ENCODE assay signal across 8 cellular contexts in genomic region chr1:151510957-151511635, GRCh38. TPM values are rescaled to one million over a fixed set of nuclear protein-coding genes. Genes with fewer than 3 reads are reported as not detected.
DNase-seq lines count a peak whose midpoint lies in the region; ATAC-seq, FAIRE-seq and TF ChIP-seq lines count a peak whose summit lies in the region.

Gene CGN (plus strand): TSS chr1:151511387. CDS start chr1:151518520, 7,133 bp downstream.

- intact Hi-C loops in A673 (cut with micrococcal nuclease; ENCODE audit: unreplicated experiment) (no loop called here), HepG2 (cut with micrococcal nuclease; ENCODE audit: unreplicated experiment) (no loop called here)

- H3K27me3 ChIP-seq in A673 (replicated peaks; ENCODE audit: insufficient read depth, low read depth, low read length, poor library complexity) (no peaks in the 10 kb centered on the region), HepG2 (ENCODE audit: control insufficient read depth in 1 of 2, insufficient read depth in 2 of 2, low read length in 2 of 2) (peaks cover 0 to 16% of the 10 kb centered on the region in 2 experiments; a peak in 2 of 5 replicates)

- TF ChIP-seq CTCF in A673 (conservative IDR thresholded peaks at IDR 0.05; ENCODE audit: low read depth, low read length): no peak
- no peak for TF ChIP-seq CTCF in HepG2 (CRISPR knock-in tag; IDR thresholded peaks at IDR 0.05)

- ATAC-seq in GM19025 (IDR thresholded peaks at IDR 0.05; ENCODE audit: low read depth, unreplicated experiment) (peak; percentile 81), HG03457 (IDR thresholded peaks at IDR 0.05; ENCODE audit: unreplicated experiment) (peak; percentile 63), HepG2 (peak; percentile 82)

- H3K4me2 ChIP-seq in HepG2 (ENCODE audit: low read depth, low read length): peak within 1 kb of the TSS; percentile 91

- DNase-seq in A673 (ENCODE audit: low spot score) (peak; percentile 97), NCI-H524 treated with DMSO at 0.1 percent for 48 hours (lab: John Stamatoyannopoulos, UW) (peak; percentile 68), dedifferentiated amniotic fluid mesenchymal stem cell (ENCODE audit: extremely low spot score) (peak; percentile 46), HepG2 (ENCODE audit: low spot score) (peak; percentile 73)
- DNase-seq in activated CD4-positive, alpha-beta T cell treated with anti-CD3 and anti-CD28 coated beads, Interleukin-2, amount 50 U/mL, for 1 hour: peak; percentile 85
- peak; percentile 84 to 87 for DNase-seq in stimulated activated CD4-positive, alpha-beta T cell treated with anti-CD3 and anti-CD28 coated beads, Interleukin-2, amount 100 ng/mL, for 24 hours

- 3% methylated on average over 6 of the region's 68 CpGs for WGBS in HepG2 (ENCODE audit: low lambda C conversion rate)

- peak within 1 kb of the TSS; percentile 54 for H3K4me3 ChIP-seq in A673 (ENCODE audit: low read depth, low read length, poor library complexity, severe bottlenecking)
- H3K4me3 ChIP-seq in HepG2 (replicated peaks in 1 of 3; ENCODE audit: insufficient read depth in 1 of 3, low read depth in 2 of 3, low read length in 3 of 3): peak within 1 kb of the TSS; percentile 66 to 80 (median 71)

- POLR2A ChIA-PET in A673 (lab: Charles Lee; ENCODE audit: low non-redundant PET) (interaction anchor here (0.6 kb wide), 3 partner anchors 36 to 450 kb away, joined by 3 to 4 read pairs (median 3); no protein-coding TSS in a partner anchor), HepG2 (lab: Yijun Ruan, JAX) (interaction anchor here (0.9 to 2.1 kb wide), 6 partner anchors 16 to 398 kb away, joined by 3 to 13 read pairs (median 4); partner anchors contain the start of genes POGZ, THEM4, TUFT1 and VPS72)

- no peaks in the 10 kb centered on the region for H3K36me3 ChIP-seq in A673 (ENCODE audit: insufficient read depth, low read length, poor library complexity, severe bottlenecking)
- no peaks in the 10 kb centered on the region for H3K36me3 ChIP-seq in HepG2 (replicated peaks in 1 of 2; ENCODE audit: control insufficient read depth in 1 of 2, insufficient read depth in 2 of 2, low read length in 2 of 2)

- in situ Hi-C loops in HepG2 (cut with HindIII; ENCODE audit: extremely low pct_ligation_motif_present, low pct_unique_long_range_greater_than_20kb): no loop called here

- H3K79me2 ChIP-seq in HepG2 (ENCODE audit: insufficient read depth, low read length): no peaks in the 10 kb centered on the region

- CTCF ChIA-PET in A673 (lab: Charles Lee): interaction anchor here (0.5 to 0.7 kb wide), 5 partner anchors 21 to 573 kb away, joined by 3 to 8 read pairs (median 4); no protein-coding TSS in a partner anchor
- CTCF ChIA-PET in HepG2 (lab: Yijun Ruan, JAX; ENCODE audit: low intra/inter-chr PET ratio, low total read pairs): no interaction called here

- peak within 1 kb of the TSS; percentile 50; the same call in 1 of the 2 replicates for H3K9ac ChIP-seq in HepG2 (ENCODE audit: insufficient read depth, low read depth, low read length)

- no peak within 1 kb of the TSS for H2AFZ ChIP-seq in HepG2 (ENCODE audit: low read length)

- BruUV-seq in A673 (replicated peaks; lab: Mats Ljungman, UMichigan): no TSS peak
- no TSS peak for BruUV-seq in HepG2 (replicated peaks; lab: Mats Ljungman, UMichigan)

- H3K4me1 ChIP-seq in A673 (ENCODE audit: insufficient read depth, low read length, poor library complexity, severe bottlenecking): peaks cover 14% of the 10 kb centered on the region
- peaks cover 66% of the 10 kb centered on the region for H3K4me1 ChIP-seq in HepG2 (ENCODE audit: insufficient read depth, low read length)

- no peak for TF ChIP-seq RAD21 in HepG2 (CRISPR knock-in tag; IDR thresholded peaks at IDR 0.05)

- no peak for TF ChIP-seq POLR2A in HepG2 (IDR thresholded peaks at IDR 0.05; ENCODE audit: insufficient read depth in 1 of 2, low read depth in 2 of 2, low read length in 2 of 2)

- no peaks in the 10 kb centered on the region for H3K9me3 ChIP-seq in A673 (ENCODE audit: low read depth, low read length, poor library complexity, severe bottlenecking)
- H3K9me3 ChIP-seq in HepG2 (ENCODE audit: low read length): no peaks in the 10 kb centered on the region

- no peak for FAIRE-seq in HepG2 (lab: Jason Lieb, UNC)

- H3K27ac ChIP-seq in A673 (ENCODE audit: low read depth, low read length, poor library complexity, severe bottlenecking) (peak within 1 kb of the TSS; percentile 38), HepG2 (ENCODE audit: extremely low read length, insufficient read depth, low read length) (no peak within 1 kb of the TSS)

- TF ChIP-seq EP300 in HepG2 (IDR thresholded peaks at IDR 0.05; ENCODE audit: low read depth in 2 of 2, low read length in 2 of 2) (no peak), HepG2 (CRISPR knock-in tag; IDR thresholded peaks at IDR 0.05; ENCODE audit: borderline replicate concordance) (no peak)

- no peaks in the 10 kb centered on the region for H4K20me1 ChIP-seq in HepG2 (ENCODE audit: insufficient read depth, low read length)

TF ChIP-seq in HepG2, 621 proteins besides CTCF, POLR2A, EP300 and RAD21 (continues in another document):
- TF ChIP-seq, protein P1, sequence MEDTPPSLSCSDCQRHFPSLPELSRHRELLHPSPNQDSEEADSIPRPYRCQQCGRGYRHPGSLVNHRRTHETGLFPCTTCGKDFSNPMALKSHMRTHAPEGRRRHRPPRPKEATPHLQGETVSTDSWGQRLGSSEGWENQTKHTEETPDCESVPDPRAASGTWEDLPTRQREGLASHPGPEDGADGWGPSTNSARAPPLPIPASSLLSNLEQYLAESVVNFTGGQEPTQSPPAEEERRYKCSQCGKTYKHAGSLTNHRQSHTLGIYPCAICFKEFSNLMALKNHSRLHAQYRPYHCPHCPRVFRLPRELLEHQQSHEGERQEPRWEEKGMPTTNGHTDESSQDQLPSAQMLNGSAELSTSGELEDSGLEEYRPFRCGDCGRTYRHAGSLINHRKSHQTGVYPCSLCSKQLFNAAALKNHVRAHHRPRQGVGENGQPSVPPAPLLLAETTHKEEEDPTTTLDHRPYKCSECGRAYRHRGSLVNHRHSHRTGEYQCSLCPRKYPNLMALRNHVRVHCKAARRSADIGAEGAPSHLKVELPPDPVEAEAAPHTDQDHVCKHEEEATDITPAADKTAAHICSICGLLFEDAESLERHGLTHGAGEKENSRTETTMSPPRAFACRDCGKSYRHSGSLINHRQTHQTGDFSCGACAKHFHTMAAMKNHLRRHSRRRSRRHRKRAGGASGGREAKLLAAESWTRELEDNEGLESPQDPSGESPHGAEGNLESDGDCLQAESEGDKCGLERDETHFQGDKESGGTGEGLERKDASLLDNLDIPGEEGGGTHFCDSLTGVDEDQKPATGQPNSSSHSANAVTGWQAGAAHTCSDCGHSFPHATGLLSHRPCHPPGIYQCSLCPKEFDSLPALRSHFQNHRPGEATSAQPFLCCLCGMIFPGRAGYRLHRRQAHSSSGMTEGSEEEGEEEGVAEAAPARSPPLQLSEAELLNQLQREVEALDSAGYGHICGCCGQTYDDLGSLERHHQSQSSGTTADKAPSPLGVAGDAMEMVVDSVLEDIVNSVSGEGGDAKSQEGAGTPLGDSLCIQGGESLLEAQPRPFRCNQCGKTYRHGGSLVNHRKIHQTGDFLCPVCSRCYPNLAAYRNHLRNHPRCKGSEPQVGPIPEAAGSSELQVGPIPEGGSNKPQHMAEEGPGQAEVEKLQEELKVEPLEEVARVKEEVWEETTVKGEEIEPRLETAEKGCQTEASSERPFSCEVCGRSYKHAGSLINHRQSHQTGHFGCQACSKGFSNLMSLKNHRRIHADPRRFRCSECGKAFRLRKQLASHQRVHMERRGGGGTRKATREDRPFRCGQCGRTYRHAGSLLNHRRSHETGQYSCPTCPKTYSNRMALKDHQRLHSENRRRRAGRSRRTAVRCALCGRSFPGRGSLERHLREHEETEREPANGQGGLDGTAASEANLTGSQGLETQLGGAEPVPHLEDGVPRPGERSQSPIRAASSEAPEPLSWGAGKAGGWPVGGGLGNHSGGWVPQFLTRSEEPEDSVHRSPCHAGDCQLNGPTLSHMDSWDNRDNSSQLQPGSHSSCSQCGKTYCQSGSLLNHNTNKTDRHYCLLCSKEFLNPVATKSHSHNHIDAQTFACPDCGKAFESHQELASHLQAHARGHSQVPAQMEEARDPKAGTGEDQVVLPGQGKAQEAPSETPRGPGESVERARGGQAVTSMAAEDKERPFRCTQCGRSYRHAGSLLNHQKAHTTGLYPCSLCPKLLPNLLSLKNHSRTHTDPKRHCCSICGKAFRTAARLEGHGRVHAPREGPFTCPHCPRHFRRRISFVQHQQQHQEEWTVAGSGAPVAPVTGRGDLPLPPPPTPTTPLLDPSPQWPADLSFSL (CRISPR knock-in tag; IDR thresholded peaks at IDR 0.05): no peak
- peak; percentile 72 for TF ChIP-seq ZNF777 (CRISPR knock-in tag; IDR thresholded peaks at IDR 0.05)

RNA-seq across cellular contexts. Expression of gene CGN, which starts in this region (rescaled TPM):
- 2.6 and 4.1 TPM in 2 replicates for total RNA-seq in A673 (2021)
- total RNA-seq in HepG2 (2016; rRNA removed; fragmentation: Illumina TruSeq; extraction: Trizol): 0.24 and 0.75 TPM in 2 replicates
- 0.20 and 0.88 TPM in 2 replicates for total RNA-seq in HepG2 (2016; cell fraction: cytosol; rRNA removed; fragmentation: Illumina TruSeq; extraction: Trizol; ENCODE audit: low read depth)
- 0.10 and 0.67 TPM in 2 replicates for total RNA-seq in HepG2 (2016; cell fraction: insoluble cytoplasmic fraction; rRNA removed; fragmentation: Illumina TruSeq; extraction: Trizol)
- 0.19 and 0.28 TPM in 2 replicates for total RNA-seq in HepG2 (2016; cell fraction: membrane; rRNA removed; fragmentation: Illumina TruSeq; extraction: Trizol)
- total RNA-seq in HepG2 (2016; cell fraction: nucleus; rRNA removed; fragmentation: Illumina TruSeq; extraction: Trizol): 1.3 and 1.6 TPM in 2 replicates
- polyA plus RNA-seq in HepG2 (2011; rRNA removed): 0.81 and 1.1 TPM in 2 replicates
- polyA plus RNA-seq in HepG2 (2011; cell fraction: cytosol; rRNA removed): 0.18 and 0.21 TPM in 2 replicates
- 3.8 TPM in 2 replicates for polyA plus RNA-seq in HepG2 (2011; cell fraction: nucleus; rRNA removed)
- polyA plus RNA-seq in HepG2 (2012): 1.7 and 3.2 TPM in 2 replicates
- 0.03 TPM in 1 of 2 replicates, not detected in the other for polyA plus RNA-seq in HepG2 (2016; cell fraction: cytosol; fragmentation: Illumina TruSeq; extraction: Trizol; ENCODE audit: low read depth)
- 0.27 and 0.43 TPM in 2 replicates for polyA plus RNA-seq in HepG2 (2016; cell fraction: insoluble cytoplasmic fraction; fragmentation: Illumina TruSeq; extraction: Trizol; ENCODE audit: low read depth)
- 0.03 and 0.10 TPM in 2 replicates for polyA plus RNA-seq in HepG2 (2016; cell fraction: membrane; fragmentation: Illumina TruSeq; extraction: Trizol; ENCODE audit: low read depth)
- 2.3 and 2.8 TPM in 2 replicates for polyA plus RNA-seq in HepG2 (2016; cell fraction: nucleus; fragmentation: Illumina TruSeq; extraction: Trizol; ENCODE audit: insufficient read depth, low read depth)
- polyA minus RNA-seq in HepG2 (2011; rRNA and poly(A)+ RNA removed; ENCODE audit: low replicate concordance): 0.63 and 2.7 TPM in 2 replicates
- polyA minus RNA-seq in HepG2 (2011; cell fraction: cytosol; rRNA and poly(A)+ RNA removed): 0.70 TPM in 1 of 2 replicates, not detected in the other
- polyA minus RNA-seq in HepG2 (2011; cell fraction: nucleus; rRNA and poly(A)+ RNA removed): 2.7 and 3.9 TPM in 2 replicates

Comparison
In these comparisons a context has a peak if more than half of its experiments do, and no peak if none do; other contexts are left out.
1. DNase-seq: peak in every context shown above with its lines; median percentile 97 in A673; 86 in stimulated activated CD4-positive, alpha-beta T cell treated with anti-CD3 and anti-CD28 coated beads, Interleukin-2, amount 100 ng/mL, for 24 hours; 85 in activated CD4-positive, alpha-beta T cell treated with anti-CD3 and anti-CD28 coated beads, Interleukin-2, amount 50 U/mL, for 1 hour; 73 in HepG2; 68 in NCI-H524 treated with DMSO at 0.1 percent for 48 hours; 46 in dedifferentiated amniotic fluid mesenchymal stem cell.